In genomic region chr10:104580774-104581675, GRCh38 we compare ENCODE assay signal across 8 cellular contexts.
A peak's percentile ranks its signal among the peaks of the same experiment; 100 is the strongest.
DNase-seq lines count a peak whose midpoint lies in the region; ATAC-seq, FAIRE-seq and TF ChIP-seq lines count a peak whose summit lies in the region.

No MANE protein-coding gene starts in this region.

- H3K4me1 ChIP-seq in CD4-positive, alpha-beta memory T cell (ENCODE audit: insufficient read depth, low read length): no peaks in the 10 kb centered on the region
- H3K4me1 ChIP-seq in PC-9 (replicated peaks; ENCODE audit: insufficient read depth): no peaks in the 10 kb centered on the region
- peaks cover 3% of the 10 kb centered on the region for H3K4me1 ChIP-seq in suprapubic skin

- FAIRE-seq in HTR-8/SVneo (lab: Jason Lieb, UNC): no peak

- no peaks in the 10 kb centered on the region for H3K27me3 ChIP-seq in CD4-positive, alpha-beta memory T cell (ENCODE audit: insufficient read depth, low read length)
- peaks cover 20% of the 10 kb centered on the region; the same call in 1 of the 2 replicates for H3K27me3 ChIP-seq in PC-9 (ENCODE audit: insufficient read depth, low read depth)
- peaks cover 26% of the 10 kb centered on the region for H3K27me3 ChIP-seq in suprapubic skin

- 39% methylated on average over 20 of the region's 20 CpGs for WGBS in suprapubic skin

- peak overlapping the region in 2 of 8 donors; percentile 38 to 60 for H3K4me3 Mint-ChIP-seq in CD4-positive, alpha-beta memory T cell
- H3K4me3 Mint-ChIP-seq in activated T-helper 1 cell treated with anti-CD3 and anti-CD28 coated beads, Interleukin-12 subunit alpha, Interleukin-12 subunit beta, Interleukin-2, Interleukin-4 antibody, amounts not matched to agents 30 ng/mL and 10 ng/mL and 1 ng/mL, durations not matched to agents 14 hours and 24 hours and 36 hours: no peak overlapping the region

- H3K9me2 ChIP-seq in PC-9 (ENCODE audit: insufficient read depth): no peaks in the 10 kb centered on the region

- no peaks in the 10 kb centered on the region for H3K9me3 Mint-ChIP-seq in CD4-positive, alpha-beta memory T cell
- H3K9me3 Mint-ChIP-seq in activated T-helper 1 cell treated with anti-CD3 and anti-CD28 coated beads, Interleukin-12 subunit alpha, Interleukin-12 subunit beta, Interleukin-2, Interleukin-4 antibody, amounts not matched to agents 30 ng/mL and 10 ng/mL and 1 ng/mL, durations not matched to agents 14 hours and 24 hours and 36 hours: no peaks in the 10 kb centered on the region

- ATAC-seq in GM19395 (IDR thresholded peaks at IDR 0.05; ENCODE audit: unreplicated experiment): peak; percentile 93

- intact Hi-C loops in CD4-positive, alpha-beta memory T cell (cut with micrococcal nuclease): loop anchor here (2.0 kb wide), 2 partner anchors 34 to 290 kb away; no protein-coding TSS in a partner anchor
- intact Hi-C loops in PC-9 (cut with micrococcal nuclease; ENCODE audit: unreplicated experiment): loop anchor here (2.0 kb wide), 1 partner anchor 42 kb away; no protein-coding TSS in a partner anchor
- intact Hi-C loops in activated T-helper 1 cell treated with anti-CD3 and anti-CD28 coated beads, Interleukin-12 subunit alpha, Interleukin-12 subunit beta, Interleukin-2, Interleukin-4 antibody, amounts not matched to agents 30 ng/mL and 10 ng/mL and 1 ng/mL, durations not matched to agents 14 hours and 24 hours and 36 hours (cut with micrococcal nuclease): loop anchor here (1.0 kb wide), 1 partner anchor 33 kb away; no protein-coding TSS in a partner anchor

- no peak overlapping the region for H2AFZ ChIP-seq in PC-9

- no peaks in the 10 kb centered on the region for H3K36me3 ChIP-seq in CD4-positive, alpha-beta memory T cell (ENCODE audit: insufficient read depth, low read length)
- H3K36me3 ChIP-seq in PC-9 (ENCODE audit: low read depth) (no peaks in the 10 kb centered on the region), suprapubic skin (no peaks in the 10 kb centered on the region)

- no TSS peak for BruUV-seq in PC-9 (replicated peaks; lab: Mats Ljungman, UMichigan)

- peaks cover 6 to 13% (median 9%) of the 10 kb centered on the region in 4 donors for H3K4me1 Mint-ChIP-seq in CD4-positive, alpha-beta memory T cell
- H3K4me1 Mint-ChIP-seq in activated T-helper 1 cell treated with anti-CD3 and anti-CD28 coated beads, Interleukin-12 subunit alpha, Interleukin-12 subunit beta, Interleukin-2, Interleukin-4 antibody, amounts not matched to agents 30 ng/mL and 10 ng/mL and 1 ng/mL, durations not matched to agents 14 hours and 24 hours and 36 hours (ENCODE audit: low read depth): peaks cover 5% of the 10 kb centered on the region

- POLR2A ChIA-PET in CD4-positive, alpha-beta memory T cell (lab: Charles Lee; ENCODE audit: partially characterized antibody): no interaction called here
- POLR2A ChIA-PET in PC-9 (lab: Charles Lee; ENCODE audit: unreplicated experiment): no interaction called here

- H3K4me2 ChIP-seq in PC-9: no peak overlapping the region

- peaks cover 16 to 32% of the 10 kb centered on the region in 2 donors for H3K27me3 Mint-ChIP-seq in CD4-positive, alpha-beta memory T cell
- H3K27me3 Mint-ChIP-seq in activated T-helper 1 cell treated with anti-CD3 and anti-CD28 coated beads, Interleukin-12 subunit alpha, Interleukin-12 subunit beta, Interleukin-2, Interleukin-4 antibody, amounts not matched to agents 30 ng/mL and 10 ng/mL and 1 ng/mL, durations not matched to agents 14 hours and 24 hours and 36 hours (ENCODE audit: insufficient read depth): peaks cover 1% of the 10 kb centered on the region

- DNase-seq in CD4-positive, alpha-beta memory T cell: peak; percentile 48 to 62 (median 60)
- DNase-seq in HTR-8/SVneo (ENCODE audit: insufficient read length, low spot score): peak; percentile 64
- peak in 1 of 2 experiments; percentile 58 for DNase-seq in PC-9
- peak; percentile 38 for DNase-seq in activated T-helper 1 cell treated with anti-CD3 and anti-CD28 coated beads, Interleukin-12 subunit alpha, Interleukin-12 subunit beta, Interleukin-2, Interleukin-4 antibody, amounts not matched to agents 30 ng/mL and 10 ng/mL and 1 ng/mL, durations not matched to agents 14 hours and 24 hours and 36 hours (ENCODE audit: low spot score)
- peak; percentile 55 to 84 for DNase-seq in foreskin fibroblast
- DNase-seq in nucleus accumbens (lab: John Stamatoyannopoulos, UW): peak in 48 of 56 donors; percentile 4 to 89 (median 55)
- peak in 1 of 2 donors; percentile 70 for DNase-seq in suprapubic skin (ENCODE audit: low spot score in 2 of 2)

- TF ChIP-seq POLR2A in suprapubic skin (IDR thresholded peaks at IDR 0.05): no peak

- CTCF ChIA-PET in CD4-positive, alpha-beta memory T cell (lab: Charles Lee; ENCODE audit: partially characterized antibody): interaction anchor here (0.9 to 2.1 kb wide), 6 partner anchors 8 to 40 kb away, joined by 3 to 5 read pairs (median 4); no protein-coding TSS in a partner anchor
- CTCF ChIA-PET in PC-9 (lab: Charles Lee): no interaction called here

- no peak for TF ChIP-seq EP300 in suprapubic skin (IDR thresholded peaks at IDR 0.05)

- H3K27ac Mint-ChIP-seq in CD4-positive, alpha-beta memory T cell: peak overlapping the region in 2 of 7 donors; percentile 0 to 10
- H3K27ac Mint-ChIP-seq in activated T-helper 1 cell treated with anti-CD3 and anti-CD28 coated beads, Interleukin-12 subunit alpha, Interleukin-12 subunit beta, Interleukin-2, Interleukin-4 antibody, amounts not matched to agents 30 ng/mL and 10 ng/mL and 1 ng/mL, durations not matched to agents 14 hours and 24 hours and 36 hours: no peak overlapping the region

- no peaks in the 10 kb centered on the region for H3K9me3 ChIP-seq in CD4-positive, alpha-beta memory T cell (ENCODE audit: control insufficient read depth in 1 of 2, low read length in 2 of 2)
- H3K9me3 ChIP-seq in PC-9 (ENCODE audit: insufficient read depth, low read depth): no peaks in the 10 kb centered on the region
- H3K9me3 ChIP-seq in suprapubic skin: no peaks in the 10 kb centered on the region

- H3K79me2 ChIP-seq in PC-9 (ENCODE audit: low read depth): no peaks in the 10 kb centered on the region

- no peak overlapping the region for H3K4me3 ChIP-seq in CD4-positive, alpha-beta memory T cell (ENCODE audit: low read length in 2 of 2)
- H3K4me3 ChIP-seq in PC-9 (no peak overlapping the region), foreskin fibroblast (ENCODE audit: low read depth in 1 of 2, low read length in 2 of 2) (peak overlapping the region; percentile 16 to 27), suprapubic skin (no peak overlapping the region)

- no peak overlapping the region for H3K27ac ChIP-seq in CD4-positive, alpha-beta memory T cell (ENCODE audit: low read depth, low read length)
- no peak overlapping the region for H3K27ac ChIP-seq in PC-9
- no peak overlapping the region for H3K27ac ChIP-seq in suprapubic skin

- H3F3A ChIP-seq in PC-9 (ENCODE audit: insufficient read depth, low read depth): no peaks in the 10 kb centered on the region

- H3K36me3 Mint-ChIP-seq in CD4-positive, alpha-beta memory T cell: no peaks in the 10 kb centered on the region
- no peaks in the 10 kb centered on the region for H3K36me3 Mint-ChIP-seq in activated T-helper 1 cell treated with anti-CD3 and anti-CD28 coated beads, Interleukin-12 subunit alpha, Interleukin-12 subunit beta, Interleukin-2, Interleukin-4 antibody, amounts not matched to agents 30 ng/mL and 10 ng/mL and 1 ng/mL, durations not matched to agents 14 hours and 24 hours and 36 hours (ENCODE audit: low read depth)

- no peaks in the 10 kb centered on the region for H4K20me1 ChIP-seq in PC-9 (ENCODE audit: insufficient read depth)

- TF ChIP-seq CTCF in PC-9 (conservative IDR thresholded peaks at IDR 0.05) (peak; percentile 71), foreskin fibroblast (IDR thresholded peaks at IDR 0.05; ENCODE audit: low read depth, low read length) (peak; percentile 95), suprapubic skin (IDR thresholded peaks at IDR 0.05) (peak; percentile 23 to 86)

Comparison
In these comparisons a context has a peak if more than half of its experiments do, and no peak if none do; other contexts are left out.
1. H3K4me3 ChIP-seq: peak in foreskin fibroblast (2 of 2); none in CD4-positive, alpha-beta memory T cell (0 of 2), PC-9 (single experiment) and suprapubic skin (single experiment).
2. Peak in every context shown above with its lines, with median percentiles within 50 percentile points of each other: CTCF ChIP-seq.